Comparison of ENCODE assay signal across 1 cellular context in genomic region chr1:78060857-78061563, GRCh38.
TF ChIP-seq lines count a peak whose summit lies in the region.

No MANE protein-coding gene starts in this region.

TF ChIP-seq in IMR-90, 13 proteins besides CTCF, POLR2A, EP300 and RAD21 (continued from another document):
- TF ChIP-seq ELK1 (IDR thresholded peaks at IDR 0.05; ENCODE audit: borderline replicate concordance, low read depth, low read length) (no peak), MAFK (IDR thresholded peaks at IDR 0.05; ENCODE audit: low read depth, low read length) (no peak), RCOR1 (IDR thresholded peaks at IDR 0.05; ENCODE audit: insufficient replicate concordance, low read length) (no peak), MAZ (IDR thresholded peaks at IDR 0.05; ENCODE audit: borderline replicate concordance, low read depth, low read length) (no peak), CHD1 (IDR thresholded peaks at IDR 0.05; ENCODE audit: low read depth, low read length) (no peak)
